In the genomic region with DNA sequence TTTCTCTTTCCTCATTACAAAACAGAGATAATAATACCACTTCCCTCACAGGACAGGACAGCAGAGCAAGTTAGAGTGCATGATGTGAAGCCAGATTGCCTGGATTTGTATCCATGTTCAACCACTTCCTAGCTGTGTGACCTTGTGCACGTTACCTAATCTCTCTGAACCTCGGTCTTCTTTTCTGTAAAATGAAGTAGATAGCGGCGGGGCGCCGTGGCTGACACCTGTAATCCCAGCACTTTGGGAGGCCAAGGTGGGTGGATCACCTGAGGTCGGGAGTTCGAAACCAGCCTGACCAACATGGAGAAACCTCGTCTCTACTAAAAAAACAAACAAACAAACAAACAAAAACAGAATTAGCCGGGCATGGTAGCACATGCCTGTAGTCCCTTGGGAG, we compare ENCODE assay signal across 1 cellular context. TPM values are rescaled to one million over a fixed set of nuclear protein-coding genes. Genes with fewer than 3 reads are reported as not detected.
"Had no signal": no experiment of that assay in that cellular context is flagged by ENCODE, and none has a peak within 500 bp of the region (broad histone marks: within the 10 kb centered on the region; RNA-seq: fewer than 3 reads in every experiment).

No MANE protein-coding gene starts in this region.

RNA-seq across cellular contexts. Expression of a gene that starts 10.7 kb away (rescaled TPM):
- polyA plus RNA-seq: GM23248 had no signal
